In the genomic region with DNA sequence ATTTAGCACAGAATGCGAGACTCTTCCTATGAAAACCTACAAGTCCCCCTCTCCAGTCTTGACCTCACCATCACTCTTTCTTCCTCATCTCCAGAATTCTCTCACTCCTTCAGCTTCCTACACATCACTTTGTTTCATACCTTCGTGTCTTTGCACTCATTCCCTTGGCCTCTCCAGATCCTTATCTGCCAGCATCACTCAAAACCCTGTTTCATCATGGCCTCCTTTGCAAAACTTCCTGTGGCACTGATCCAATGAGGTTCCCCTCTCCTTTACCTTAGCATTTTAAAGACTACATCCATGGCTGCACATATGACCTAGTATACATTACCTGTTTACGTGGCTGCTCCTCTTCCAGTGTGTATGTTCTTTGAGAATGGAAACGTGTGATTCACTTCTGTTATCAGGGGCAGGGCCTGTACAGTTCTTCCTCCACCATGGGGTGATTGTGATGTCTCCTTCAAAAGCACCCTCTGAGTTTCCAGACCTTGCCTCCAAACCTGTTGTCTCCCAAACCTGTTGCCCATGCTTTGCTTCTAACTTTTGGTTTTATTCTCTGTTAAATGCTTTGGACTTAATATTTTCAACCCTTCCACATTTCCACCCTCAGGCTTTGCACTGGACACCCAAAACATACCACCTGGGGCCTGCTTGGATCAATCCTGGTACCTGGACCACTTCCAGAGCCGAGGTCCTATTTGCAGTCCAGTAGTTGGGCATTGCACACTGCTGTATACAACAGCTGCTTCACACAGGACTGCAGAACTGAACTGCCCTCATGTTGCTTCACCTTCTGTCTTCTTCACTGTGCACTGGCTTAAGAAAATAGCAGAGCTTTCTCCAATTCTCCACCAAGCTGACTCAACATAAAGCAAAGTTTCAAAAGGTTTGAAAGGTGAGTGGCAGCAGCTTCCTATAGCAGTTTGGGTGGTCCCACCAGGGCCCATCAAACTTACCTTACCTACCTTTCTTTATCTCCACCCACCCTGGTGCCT, we compare ENCODE assay signal across 18 cellular contexts.
"Had no signal": no experiment of that assay in that cellular context is flagged by ENCODE, and none has a peak within 500 bp of the region (broad histone marks: within the 10 kb centered on the region; RNA-seq: fewer than 3 reads in every experiment).

No MANE protein-coding gene starts in this region.

- DNase-seq: activated CD4-positive, alpha-beta T cell treated with anti-CD3 and anti-CD28 coated beads, Interleukin-2, amount 10 ng/mL, durations not matched to agents 24 days and 14 days; activated CD8-positive, alpha-beta T cell treated with anti-CD3 and anti-CD28 coated beads, Interleukin-2, amount 10 ng/mL, durations not matched to agents 7 days and 5 days; activated naive CD4-positive, alpha-beta T cell treated with anti-CD3 and anti-CD28 coated beads for 36 hours; activated T-cell treated with anti-CD3 and anti-CD28 coated beads, Interleukin-2, amount 50 U/mL, for 24 hours; anterior cingulate cortex; cerebellar nuclear complex; dermis blood vessel endothelial cell; effector memory CD8-positive, alpha-beta T cell; hypothalamus; kidney; left ventricle myocardium superior; naive thymus-derived CD8-positive, alpha-beta T cell; pancreas; right lobe of liver; small intestine; stimulated activated CD4-positive, alpha-beta T cell treated with anti-CD3 and anti-CD28 coated beads, Interleukin-15, amount 100 ng/mL, for 24 hours; stimulated activated CD4-positive, alpha-beta T cell treated with anti-CD3 and anti-CD28 coated beads, Interleukin-2, amount 100 ng/mL, for 48 hours; stomach had no signal

- H3K4me1 ChIP-seq: pancreas, right lobe of liver, stomach had no signal

- H3K27me3 ChIP-seq: pancreas, right lobe of liver had no signal

- ATAC-seq: activated CD8-positive, alpha-beta T cell treated with anti-CD3 and anti-CD28 coated beads, Interleukin-2, amount 10 ng/mL, durations not matched to agents 7 days and 5 days; effector memory CD8-positive, alpha-beta T cell; left ventricle myocardium superior; naive thymus-derived CD8-positive, alpha-beta T cell; pancreas; right lobe of liver had no signal

- H3K36me3 ChIP-seq: pancreas, right lobe of liver, stomach had no signal

- H3K9me3 ChIP-seq: pancreas, right lobe of liver, stomach had no signal

- H3K27ac ChIP-seq: pancreas, right lobe of liver, stomach had no signal

- H3K4me3 ChIP-seq: pancreas, right lobe of liver, stomach had no signal
